In the genomic region with DNA sequence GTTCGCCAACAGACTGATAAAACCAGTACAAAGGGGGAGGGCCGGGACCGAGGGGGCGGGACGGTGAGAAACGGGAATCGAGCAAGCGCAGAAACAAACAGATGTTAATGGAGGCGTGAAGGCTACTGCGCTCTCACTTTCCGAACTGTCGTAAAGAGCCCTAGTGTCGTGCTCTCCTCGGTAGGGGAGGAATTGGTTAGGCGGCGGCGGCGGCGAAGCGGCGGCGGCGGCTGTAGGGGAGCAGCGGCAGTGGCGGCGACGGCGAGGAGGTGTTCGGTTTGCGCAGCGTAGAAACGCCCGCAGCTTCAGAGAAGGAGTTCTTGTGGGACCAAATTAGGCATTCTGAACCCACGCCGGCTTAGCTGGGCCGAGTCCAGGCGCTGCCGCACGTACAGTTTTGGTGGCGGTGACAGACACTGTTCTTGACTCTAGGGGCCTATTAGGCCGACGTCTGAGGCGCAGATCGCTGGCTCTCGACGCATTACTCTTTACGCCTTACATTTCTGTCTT, we compare ENCODE assay signal across 8 cellular contexts. TPM values are rescaled to one million over a fixed set of nuclear protein-coding genes. Genes with fewer than 3 reads are reported as not detected.
DNase-seq lines count a peak whose midpoint lies in the region; ATAC-seq and TF ChIP-seq lines count a peak whose summit lies in the region.

A gene (plus strand): TSS at position 163 of the 510 bp plus-strand sequence. CDS start 43,160 bp downstream, outside the sequence.

- no peak for TF ChIP-seq POLR2A in testis (IDR thresholded peaks at IDR 0.05)

- H3K36me3 ChIP-seq in testis (ENCODE audit: low read depth, missing control alignments) = no peaks in the 10 kb centered on the region

- H3K9me3 ChIP-seq in testis = no peaks in the 10 kb centered on the region

- H3K4me3 ChIP-seq in testis = peak within 1 kb of the TSS; percentile 90 to 94

- peak within 1 kb of the TSS; percentile 83 to 95 for H3K27ac ChIP-seq in testis

- TF ChIP-seq CTCF in omental fat pad (IDR thresholded peaks at IDR 0.05) (no peak), testis (IDR thresholded peaks at IDR 0.05) (no peak)

- H3K9me3 Mint-ChIP-seq in activated naive CD4-positive, alpha-beta T cell treated with anti-CD3 and anti-CD28 coated beads, Interleukin-2, amount 50 U/mL, for 72 hours = no peaks in the 10 kb centered on the region

- H3K36me3 Mint-ChIP-seq in activated naive CD4-positive, alpha-beta T cell treated with anti-CD3 and anti-CD28 coated beads, Interleukin-2, amount 50 U/mL, for 72 hours = peaks cover 16 to 19% of the 10 kb centered on the region in 2 donors

- H3K27ac Mint-ChIP-seq in activated naive CD4-positive, alpha-beta T cell treated with anti-CD3 and anti-CD28 coated beads, Interleukin-2, amount 50 U/mL, for 72 hours = peak within 1 kb of the TSS; percentile 96

- intact Hi-C loops in testis (cut with DNase I; ENCODE audit: low total_unique reads) = loop anchor here (10.0 kb wide), 1 partner anchor 507 kb away; no protein-coding TSS in a partner anchor

- no peaks in the 10 kb centered on the region for H3K27me3 ChIP-seq in testis

- ATAC-seq in HG02571 (IDR thresholded peaks at IDR 0.05; ENCODE audit: unreplicated experiment) = peak; percentile 72
- ATAC-seq in activated naive CD4-positive, alpha-beta T cell treated with anti-CD3 and anti-CD28 coated beads, Interleukin-2, amount 50 U/mL, for 72 hours = peak; percentile 77 to 92
- peak; percentile 94 for ATAC-seq in omental fat pad (ENCODE audit: low FRiP score)

- WGBS in testis, 2 donors = 1% methylated on average over 13 to 47 of the region's 47 CpGs

- peak; percentile 90 for DNase-seq in GM04504 (ENCODE audit: low read depth)
- peak; percentile 91 for DNase-seq in NCI-H1092 treated with DMSO at 0.1 percent for 48 hours (lab: John Stamatoyannopoulos, UW)
- peak; percentile 93 for DNase-seq in SKM-1 (lab: John Stamatoyannopoulos, UW; ENCODE audit: unreplicated experiment)
- peak; percentile 79 to 80 for DNase-seq in activated naive CD4-positive, alpha-beta T cell treated with anti-CD3 and anti-CD28 coated beads, Interleukin-2, amount 50 U/mL, for 72 hours (ENCODE audit: low spot score in 2 of 2)
- peak; percentile 93 for DNase-seq in glomerular visceral epithelial cell (ENCODE audit: extremely low spot score)
- peak; percentile 79 for DNase-seq in omental fat pad (ENCODE audit: low spot score)
- peak; percentile 95 for DNase-seq in testis

- peaks cover 3% of the 10 kb centered on the region for H3K4me1 ChIP-seq in testis

RNA-seq across cellular contexts. Expression of the gene that starts here (rescaled TPM):
- total RNA-seq in activated naive CD4-positive, alpha-beta T cell treated with anti-CD3 and anti-CD28 coated beads, Interleukin-2, amount 50 U/mL, for 72 hours = 10 to 100 TPM; 21.0 to 36.8 TPM
- total RNA-seq in omental fat pad (10 to 100 TPM; 15.4 to 28.7 (median 24.1) TPM), testis (10 to 100 TPM; 26.8 to 32.8 TPM)
- polyA plus RNA-seq in testis (ENCODE audit: insufficient read depth, low read depth, low replicate concordance) = 23.1 TPM

Comparison
In these comparisons a context has a peak if more than half of its experiments do, and no peak if none do; other contexts are left out.
1. Peak in every context shown above with its lines: DNase-seq, ATAC-seq, H3K4me3 ChIP-seq and H3K27ac ChIP-seq.